12 cellular contexts compared by ENCODE assay signal in genomic region chr16:68276223-68276622, GRCh38. TPM values are rescaled to one million over a fixed set of nuclear protein-coding genes. Genes with fewer than 3 reads are reported as not detected.
A peak's percentile ranks its signal among the peaks of the same experiment; 100 is the strongest.
DNase-seq lines count a peak whose midpoint lies in the region; ATAC-seq and TF ChIP-seq lines count a peak whose summit lies in the region.
"Had no signal": no experiment of that assay in that cellular context is flagged by ENCODE, and none has a peak within 500 bp of the region (broad histone marks: within the 10 kb centered on the region; RNA-seq: fewer than 3 reads in every experiment).

No MANE protein-coding gene starts in this region.

- H3K9me3 Mint-ChIP-seq in central memory CD8-positive, alpha-beta T cell: no peaks in the 10 kb centered on the region
- H3K9me3 Mint-ChIP-seq in nephron progenitor cell: peaks cover 7% of the 10 kb centered on the region

- H3K9ac ChIP-seq in BLaER1: peak overlapping the region; percentile 26; the same call in 1 of the 2 replicates
- H3K9ac ChIP-seq in Karpas-422 (ENCODE audit: low read length): peak overlapping the region; percentile 56

- H3K9me2 ChIP-seq in Karpas-422 (replicated peaks; ENCODE audit: insufficient read depth, low read length): no peaks in the 10 kb centered on the region

- peak overlapping the region; percentile 10; the same call in 1 of the 2 replicates for H3K4me2 ChIP-seq in BLaER1
- H3K4me2 ChIP-seq in Karpas-422 (ENCODE audit: low read depth, low read length, poor library complexity, severe bottlenecking): peak overlapping the region; percentile 81

- H3K4me1 ChIP-seq in BLaER1: peaks cover 43% of the 10 kb centered on the region
- H3K4me1 ChIP-seq in Karpas-422 (ENCODE audit: low read length): peaks cover 70% of the 10 kb centered on the region

- peaks cover 90% of the 10 kb centered on the region for H3K36me3 ChIP-seq in BLaER1
- H3K36me3 ChIP-seq in Karpas-422 (ENCODE audit: insufficient read depth, low read length): peaks cover 19% of the 10 kb centered on the region

- H3K9me3 ChIP-seq in BLaER1: no peaks in the 10 kb centered on the region; the same call in 1 of the 2 replicates
- H3K9me3 ChIP-seq in Karpas-422 (ENCODE audit: low read length): no peaks in the 10 kb centered on the region

- H3K27ac ChIP-seq in BLaER1: no peak overlapping the region
- peak overlapping the region; percentile 90 for H3K27ac ChIP-seq in Karpas-422 (ENCODE audit: low read length)

- H3K4me3 ChIP-seq in BLaER1 (no peak overlapping the region), Karpas-422 (ENCODE audit: low read length) (no peak overlapping the region)

- H3K4me3 Mint-ChIP-seq in central memory CD8-positive, alpha-beta T cell: peak overlapping the region; percentile 59
- H3K4me3 Mint-ChIP-seq in nephron progenitor cell: no peak overlapping the region

- peaks cover 14% of the 10 kb centered on the region for H3K36me3 Mint-ChIP-seq in central memory CD8-positive, alpha-beta T cell (ENCODE audit: insufficient read depth)
- peaks cover 33% of the 10 kb centered on the region for H3K36me3 Mint-ChIP-seq in nephron progenitor cell (ENCODE audit: low read depth)

- no peak for TF ChIP-seq CTCF in nephron progenitor cell (IDR thresholded peaks at IDR 0.05)

- H4K20me1 ChIP-seq in BLaER1 (peaks cover 55% of the 10 kb centered on the region), Karpas-422 (ENCODE audit: insufficient read depth, low read depth, low read length) (0 out of 2 replicates have a peak, but pooled peaks cover 7% of the 10 kb centered on the region)

- no peak for ATAC-seq in central memory CD8-positive, alpha-beta T cell (replicated peaks; ENCODE audit: extremely low read depth, poor library complexity, severe bottlenecking)
- ATAC-seq in GM18868 (IDR thresholded peaks at IDR 0.05; ENCODE audit: unreplicated experiment): no peak
- ATAC-seq in esophagus mucosa: no peak

- DNase-seq in Karpas-422 (no peak), nephron progenitor cell (no peak), amygdala (lab: John Stamatoyannopoulos, UW) (no peak), cerebellar nuclear complex (lab: John Stamatoyannopoulos, UW) (no peak)
- no peak for DNase-seq in central memory CD8-positive, alpha-beta T cell (ENCODE audit: low spot score in 2 of 2)
- DNase-seq: COR-L47, KG1, NCI-H226, nucleus accumbens had no signal

- peaks cover 70% of the 10 kb centered on the region for H3K79me2 ChIP-seq in Karpas-422 (ENCODE audit: low read length)

- H3K27me3 ChIP-seq in BLaER1: no peaks in the 10 kb centered on the region
- H3K27me3 ChIP-seq in Karpas-422 (ENCODE audit: low read length): no peaks in the 10 kb centered on the region

- H3K4me1 Mint-ChIP-seq in central memory CD8-positive, alpha-beta T cell: peaks cover 40% of the 10 kb centered on the region
- H3K4me1 Mint-ChIP-seq in nephron progenitor cell: peaks cover 21% of the 10 kb centered on the region

- no peak overlapping the region for H2AFZ ChIP-seq in Karpas-422 (ENCODE audit: low read length)

- H3K27me3 Mint-ChIP-seq in central memory CD8-positive, alpha-beta T cell: no peaks in the 10 kb centered on the region
- no peaks in the 10 kb centered on the region for H3K27me3 Mint-ChIP-seq in nephron progenitor cell (ENCODE audit: low read depth, poor library complexity)

- H3K27ac Mint-ChIP-seq in central memory CD8-positive, alpha-beta T cell (ENCODE audit: low read depth): peak overlapping the region; percentile 79
- H3K27ac Mint-ChIP-seq in nephron progenitor cell: peak overlapping the region; percentile 66

RNA-seq across cellular contexts. Expression of gene SLC7A6, which starts 11.9 kb away (rescaled TPM):
- 44.2 and 83.2 TPM in 2 replicates for total RNA-seq in Karpas-422 (2014; rRNA removed; shearing (Covaris generic); ENCODE audit: low replicate concordance)
- total RNA-seq in esophagus mucosa: 4.7 TPM

RNA-seq across cellular contexts. Expression of gene PLA2G15, which starts 31.1 kb away (rescaled TPM):
- 8.7 and 14.3 TPM in 2 replicates for total RNA-seq in Karpas-422 (2014; rRNA removed; shearing (Covaris generic); ENCODE audit: low replicate concordance)
- total RNA-seq in esophagus mucosa: 4.8 TPM

RNA-seq across cellular contexts. Expression of gene SLC7A6OS, which starts 34.5 kb away (rescaled TPM):
- 13.3 and 28.0 TPM in 2 replicates for total RNA-seq in Karpas-422 (2014; rRNA removed; shearing (Covaris generic); ENCODE audit: low replicate concordance)
- total RNA-seq in esophagus mucosa: 8.1 TPM

RNA-seq across cellular contexts. Expression of gene PRMT7, which starts 34.6 kb away (rescaled TPM):
- total RNA-seq in Karpas-422 (2014; rRNA removed; shearing (Covaris generic); ENCODE audit: low replicate concordance): 43.9 and 44.6 TPM in 2 replicates
- 14.8 TPM for total RNA-seq in esophagus mucosa

RNA-seq across cellular contexts. Expression of gene ESRP2, which starts 40.3 kb away (rescaled TPM):
- not detected in 2 replicates for total RNA-seq in Karpas-422 (2014; rRNA removed; shearing (Covaris generic); ENCODE audit: low replicate concordance)
- 82.1 TPM for total RNA-seq in esophagus mucosa
